ENCODE assay signal across 11 cellular contexts in the genomic region with DNA sequence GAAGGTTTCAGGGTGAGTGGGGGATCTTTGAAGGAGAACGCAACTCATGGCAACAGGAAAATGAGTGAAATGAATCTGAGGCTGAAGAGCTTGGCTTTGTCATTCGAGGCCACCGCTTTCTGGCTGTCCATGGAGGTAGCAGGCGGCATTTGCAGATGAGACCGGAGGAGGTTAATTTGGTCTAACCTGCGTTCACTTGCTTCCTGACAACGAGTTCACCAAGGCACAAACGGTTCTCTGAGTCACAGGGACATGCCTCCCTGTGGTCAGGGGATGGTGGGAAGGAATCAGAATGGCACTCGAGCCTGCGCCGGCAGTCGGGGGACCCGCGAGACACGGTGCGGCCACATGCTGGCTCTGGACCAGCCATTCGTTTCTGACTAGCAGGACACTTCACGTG.
"Had no signal": no experiment of that assay in that cellular context is flagged by ENCODE, and none has a peak within 500 bp of the region (broad histone marks: within the 10 kb centered on the region; RNA-seq: fewer than 3 reads in every experiment).

No MANE protein-coding gene starts in this region.

- H3K9me3 Mint-ChIP-seq: activated naive CD4-positive, alpha-beta T cell treated with anti-CD3 and anti-CD28 coated beads, Interleukin-2, amount 50 U/mL, for 24 hours; T-helper 1 cell treated with Interleukin-12 subunit alpha and Interleukin-12 subunit beta and Interleukin-4 antibody, amounts not matched to agents 30 μg/mL and 1 μg/mL, for 36 hours had no signal

- H3K4me3 Mint-ChIP-seq: activated naive CD4-positive, alpha-beta T cell treated with anti-CD3 and anti-CD28 coated beads, Interleukin-2, amount 50 U/mL, for 24 hours; nephron progenitor cell; T-helper 1 cell treated with Interleukin-12 subunit alpha and Interleukin-12 subunit beta and Interleukin-4 antibody, amounts not matched to agents 30 μg/mL and 1 μg/mL, for 36 hours had no signal

- ATAC-seq: gastroesophageal sphincter, heart left ventricle had no signal

- H3K27me3 Mint-ChIP-seq: activated naive CD4-positive, alpha-beta T cell treated with anti-CD3 and anti-CD28 coated beads, Interleukin-2, amount 50 U/mL, for 24 hours had no signal

- DNase-seq: activated gamma-delta T cell; effector CD4-positive, alpha-beta T cell; heart left ventricle; left ventricle myocardium inferior; mammary epithelial cell; nephron progenitor cell; WERI-Rb-1 had no signal

- H3K27ac Mint-ChIP-seq: nephron progenitor cell; progenitor cell of endocrine pancreas; T-helper 1 cell treated with Interleukin-12 subunit alpha and Interleukin-12 subunit beta and Interleukin-4 antibody, amounts not matched to agents 30 μg/mL and 1 μg/mL, for 36 hours had no signal
